8 cellular contexts compared by ENCODE assay signal in genomic region chr5:154756203-154756870, GRCh38. TPM values are rescaled to one million over a fixed set of nuclear protein-coding genes. Genes with fewer than 3 reads are reported as not detected.
DNase-seq lines count a peak whose midpoint lies in the region; ATAC-seq and TF ChIP-seq lines count a peak whose summit lies in the region.

No MANE protein-coding gene starts in this region.

- H3K9me3 ChIP-seq in RWPE2 (ENCODE audit: severe bottlenecking) (no peaks in the 10 kb centered on the region), sigmoid colon (no peaks in the 10 kb centered on the region)

- H3K4me3 ChIP-seq in RWPE2 (ENCODE audit: severe bottlenecking) (peak overlapping the region; percentile 97), sigmoid colon (peak overlapping the region; percentile 88 to 99 (median 96))

- ATAC-seq in RWPE2 (ENCODE audit: low read depth) (no peak), GM18520 (IDR thresholded peaks at IDR 0.05; ENCODE audit: unreplicated experiment) (no peak)
- ATAC-seq in activated naive CD8-positive, alpha-beta T cell treated with anti-CD3 and anti-CD28 coated beads, Interleukin-2, amount 10 ng/mL, durations not matched to agents 7 days and 5 days (ENCODE audit: low read depth) = no peak

- no peak for TF ChIP-seq POLR2A in sigmoid colon (IDR thresholded peaks at IDR 0.05)

- no peaks in the 10 kb centered on the region for H3K27me3 Mint-ChIP-seq in activated naive CD8-positive, alpha-beta T cell treated with anti-CD3 and anti-CD28 coated beads, Interleukin-2, amount 10 ng/mL, durations not matched to agents 7 days and 5 days

- 0% methylated on average over 48 of the region's 48 CpGs for WGBS in sigmoid colon, 2 donors

- no peaks in the 10 kb centered on the region for H3K9me3 Mint-ChIP-seq in activated naive CD8-positive, alpha-beta T cell treated with anti-CD3 and anti-CD28 coated beads, Interleukin-2, amount 10 ng/mL, durations not matched to agents 7 days and 5 days

- peak overlapping the region; percentile 94 for H3K27ac Mint-ChIP-seq in activated naive CD8-positive, alpha-beta T cell treated with anti-CD3 and anti-CD28 coated beads, Interleukin-2, amount 10 ng/mL, durations not matched to agents 7 days and 5 days

- H3K27me3 ChIP-seq in RWPE2 (ENCODE audit: insufficient read depth, poor library complexity, severe bottlenecking) (no peaks in the 10 kb centered on the region), sigmoid colon (no peaks in the 10 kb centered on the region)

- TF ChIP-seq CTCF in GM13976 (IDR thresholded peaks at IDR 0.05; ENCODE audit: borderline replicate concordance, control extremely low read depth, extremely low read depth, insufficient read depth, missing control alignments) (no peak), RWPE2 (IDR thresholded peaks at IDR 0.05; ENCODE audit: poor library complexity, severe bottlenecking) (no peak), sigmoid colon (IDR thresholded peaks at IDR 0.05) (no peak)

- H3K4me3 Mint-ChIP-seq in activated naive CD8-positive, alpha-beta T cell treated with anti-CD3 and anti-CD28 coated beads, Interleukin-2, amount 10 ng/mL, durations not matched to agents 7 days and 5 days = peak overlapping the region; percentile 98

- POLR2A ChIA-PET in activated naive CD8-positive, alpha-beta T cell treated with anti-CD3 and anti-CD28 coated beads, Interleukin-2, amount 10 ng/mL, durations not matched to agents 7 days and 5 days (lab: Charles Lee) = interaction anchor here (0.7 kb wide), 1 partner anchor 101 kb away, joined by 3 read pairs; no protein-coding TSS in a partner anchor

- peaks cover 45% of the 10 kb centered on the region for H3K4me1 Mint-ChIP-seq in activated naive CD8-positive, alpha-beta T cell treated with anti-CD3 and anti-CD28 coated beads, Interleukin-2, amount 10 ng/mL, durations not matched to agents 7 days and 5 days

- DNase-seq in GM13976 (ENCODE audit: low spot score) (peak; percentile 42), RWPE2 (ENCODE audit: low spot score) (no peak), hepatic stellate cell (ENCODE audit: low spot score) (peak; percentile 48), sigmoid colon (peak; percentile 76), SKM-1 (lab: John Stamatoyannopoulos, UW; ENCODE audit: unreplicated experiment) (no peak), midbrain (lab: John Stamatoyannopoulos, UW) (no peak)
- peak; percentile 69 for DNase-seq in activated naive CD8-positive, alpha-beta T cell treated with anti-CD3 and anti-CD28 coated beads, Interleukin-2, amount 10 ng/mL, durations not matched to agents 7 days and 5 days

- peaks cover 34% of the 10 kb centered on the region for H3K4me1 ChIP-seq in RWPE2 (ENCODE audit: insufficient read depth, poor library complexity, severe bottlenecking)
- H3K4me1 ChIP-seq in sigmoid colon = peaks cover 0 to 61% (median 59%) of the 10 kb centered on the region in 4 donors

- TF ChIP-seq EP300 in sigmoid colon (IDR thresholded peaks at IDR 0.05) = no peak

- peaks cover 3% of the 10 kb centered on the region for H3K36me3 Mint-ChIP-seq in activated naive CD8-positive, alpha-beta T cell treated with anti-CD3 and anti-CD28 coated beads, Interleukin-2, amount 10 ng/mL, durations not matched to agents 7 days and 5 days

- in situ Hi-C loops in GM13976 (cut with MboI; ENCODE audit: low sequenced_read_pairs, unreplicated experiment) = no loop called here

- H3K36me3 ChIP-seq in RWPE2 (ENCODE audit: low read depth) = peaks cover 17% of the 10 kb centered on the region; the same call in 1 of the 2 replicates
- H3K36me3 ChIP-seq in sigmoid colon = no peaks in the 10 kb centered on the region

- H3K27ac ChIP-seq in RWPE2 (ENCODE audit: poor library complexity, severe bottlenecking) = peak overlapping the region; percentile 80
- peak overlapping the region; percentile 99 to 100 (median 100) for H3K27ac ChIP-seq in sigmoid colon

- intact Hi-C loops in sigmoid colon (cut with DNase I) = loop anchor here (5.0 to 10.0 kb wide), 2 partner anchors 56 to 312 kb away; partner anchors contain the start of gene SAP30L

RNA-seq across cellular contexts. Expression of gene LARP1, which starts 1.2 kb away (rescaled TPM):
- 100 to 1,000 TPM; 165 to 175 TPM for total RNA-seq in activated naive CD8-positive, alpha-beta T cell treated with anti-CD3 and anti-CD28 coated beads, Interleukin-2, amount 10 ng/mL, durations not matched to agents 7 days and 5 days
- total RNA-seq in sigmoid colon = 10 to 100 TPM; 47.4 to 97.8 (median 55.6) TPM
- polyA plus RNA-seq in sigmoid colon = 10 to 100 TPM; 10.2 to 68.2 (median 15.5) TPM

Comparison
In these comparisons a context has a peak if more than half of its experiments do, and no peak if none do; other contexts are left out.
1. DNase-seq: peak in GM13976 (single experiment), activated naive CD8-positive, alpha-beta T cell treated with anti-CD3 and anti-CD28 coated beads, Interleukin-2, amount 10 ng/mL, durations not matched to agents 7 days and 5 days (single experiment), hepatic stellate cell (single experiment) and sigmoid colon (single experiment); none in RWPE2 (single experiment), SKM-1 (single experiment) and midbrain (single experiment).